23 cellular contexts compared by ENCODE assay signal in genomic region chr1:95990033-95990432, GRCh38.
DNase-seq lines count a peak whose midpoint lies in the region; ATAC-seq lines count a peak whose summit lies in the region.
"Had no signal": no experiment of that assay in that cellular context is flagged by ENCODE, and none has a peak within 500 bp of the region (broad histone marks: within the 10 kb centered on the region; RNA-seq: fewer than 3 reads in every experiment).

No MANE protein-coding gene starts in this region.

- no peaks in the 10 kb centered on the region for H3K79me1 ChIP-seq in mesendoderm (ENCODE audit: low read length)

- DNase-seq in NCI-H2227 treated with DMSO at 0.1 percent for 48 hours (lab: John Stamatoyannopoulos, UW): peak; percentile 36
- DNase-seq in mesendoderm: peak; percentile 83
- no peak for DNase-seq in RKO (ENCODE audit: low spot score)
- DNase-seq in hypothalamus (lab: John Stamatoyannopoulos, UW): no peak
- DNase-seq: 8988T; ACHN; BE2C; C1 segment of cervical spinal cord; CD4-positive, alpha-beta memory T cell; CD4-positive, CD25-positive, alpha-beta regulatory T cell; CD8-positive, alpha-beta memory T cell; COR-L47; DMS 273 treated with DMSO at 0.1 percent for 48 hours; DMS153; DMS53; DMS79; DND-41; EL; GDM1 had no signal

- H3K27ac Mint-ChIP-seq in activated T-helper 17 cell treated with anti-CD3 and anti-CD28 coated beads, Interleukin-2, amount 50 U/mL, for 72 hours: no peak overlapping the region
- H3K27ac Mint-ChIP-seq: CD14-positive monocyte; CD4-positive, alpha-beta memory T cell; CD4-positive, CD25-positive, alpha-beta regulatory T cell; CD8-positive, alpha-beta memory T cell had no signal

- no peaks in the 10 kb centered on the region for H3K4me1 Mint-ChIP-seq in activated T-helper 17 cell treated with anti-CD3 and anti-CD28 coated beads, Interleukin-2, amount 50 U/mL, for 72 hours
- H3K4me1 Mint-ChIP-seq: CD14-positive monocyte; CD8-positive, alpha-beta memory T cell had no signal

- H3K27me3 ChIP-seq in mesendoderm (ENCODE audit: insufficient read depth, low read length, poor library complexity): no peaks in the 10 kb centered on the region
- H3K27me3 ChIP-seq: BE2C, BLaER1 had no signal

- H3K27me3 Mint-ChIP-seq in activated T-helper 17 cell treated with anti-CD3 and anti-CD28 coated beads, Interleukin-2, amount 50 U/mL, for 72 hours: no peaks in the 10 kb centered on the region
- H3K27me3 Mint-ChIP-seq: CD4-positive, alpha-beta memory T cell; CD4-positive, CD25-positive, alpha-beta regulatory T cell; CD8-positive, alpha-beta memory T cell had no signal

- no peak overlapping the region for H4K5ac ChIP-seq in mesendoderm (ENCODE audit: low read length)

- H3K56ac ChIP-seq in mesendoderm (ENCODE audit: low read length): no peak overlapping the region

- H3K4ac ChIP-seq in mesendoderm (ENCODE audit: low read depth, low read length): no peak overlapping the region

- ATAC-seq in activated T-helper 17 cell treated with anti-CD3 and anti-CD28 coated beads, Interleukin-2, amount 50 U/mL, for 72 hours (replicated peaks): no peak
- ATAC-seq: GM12878 had no signal

- no peak overlapping the region for H3K9ac ChIP-seq in mesendoderm (ENCODE audit: low read length)
- H3K9ac ChIP-seq: BLaER1 had no signal

- H3K4me3 Mint-ChIP-seq in activated T-helper 17 cell treated with anti-CD3 and anti-CD28 coated beads, Interleukin-2, amount 50 U/mL, for 72 hours: no peak overlapping the region
- H3K4me3 Mint-ChIP-seq: CD14-positive monocyte; CD4-positive, alpha-beta memory T cell; CD4-positive, CD25-positive, alpha-beta regulatory T cell; CD8-positive, alpha-beta memory T cell had no signal

- H2AK5ac ChIP-seq in mesendoderm (ENCODE audit: low read length): no peak overlapping the region

- H2BK15ac ChIP-seq in mesendoderm (replicated peaks; ENCODE audit: low read depth): no peak overlapping the region

- no peak overlapping the region for H3K4me3 ChIP-seq in mesendoderm (ENCODE audit: low read length)
- H3K4me3 ChIP-seq: BLaER1, GM12878 had no signal

- no peak overlapping the region for H2BK120ac ChIP-seq in mesendoderm (ENCODE audit: low read depth, low read length)

- no peaks in the 10 kb centered on the region for H3K36me3 Mint-ChIP-seq in activated T-helper 17 cell treated with anti-CD3 and anti-CD28 coated beads, Interleukin-2, amount 50 U/mL, for 72 hours (ENCODE audit: low read depth)
- H3K36me3 Mint-ChIP-seq: CD14-positive monocyte; CD4-positive, alpha-beta memory T cell; CD4-positive, CD25-positive, alpha-beta regulatory T cell; CD8-positive, alpha-beta memory T cell had no signal

- no CpG with 5 or more reads among the region's 2 CpGs for WGBS in mesendoderm (ENCODE audit: extremely low coverage, insufficient coverage, low lambda C conversion rate)

- H3K23ac ChIP-seq in mesendoderm (ENCODE audit: low read length): no peak overlapping the region

- no peak overlapping the region for H3K27ac ChIP-seq in mesendoderm (ENCODE audit: low read depth, low read length)
- H3K27ac ChIP-seq: BLaER1 had no signal

- no peak overlapping the region for H3K18ac ChIP-seq in mesendoderm (ENCODE audit: low read length)

- H3K9me3 Mint-ChIP-seq in activated T-helper 17 cell treated with anti-CD3 and anti-CD28 coated beads, Interleukin-2, amount 50 U/mL, for 72 hours: peaks cover 7% of the 10 kb centered on the region

- no peak overlapping the region for H4K8ac ChIP-seq in mesendoderm (ENCODE audit: low read depth, low read length)

- no peaks in the 10 kb centered on the region for H3K79me2 ChIP-seq in mesendoderm (ENCODE audit: control insufficient read depth, insufficient read depth, low read length)

- H3K4me2 ChIP-seq in mesendoderm (ENCODE audit: low read length): no peak overlapping the region
- H3K4me2 ChIP-seq: BLaER1 had no signal

- no peaks in the 10 kb centered on the region for H3K36me3 ChIP-seq in mesendoderm (ENCODE audit: control insufficient read depth, insufficient read depth, low read length)
- H3K36me3 ChIP-seq: BE2C, BLaER1 had no signal

- no peaks in the 10 kb centered on the region for H3K4me1 ChIP-seq in mesendoderm (ENCODE audit: control insufficient read depth, low read depth, low read length)
- H3K4me1 ChIP-seq: BLaER1 had no signal

- H2BK5ac ChIP-seq in mesendoderm (ENCODE audit: low read length): no peak overlapping the region

Comparison
In these comparisons a context has a peak if more than half of its experiments do, and no peak if none do; other contexts are left out.
1. DNase-seq: peak in NCI-H2227 treated with DMSO at 0.1 percent for 48 hours (single experiment) and mesendoderm (single experiment); none in RKO (single experiment) and hypothalamus (0 of 51).